ENCODE assay signal across 8 cellular contexts in the genomic region with DNA sequence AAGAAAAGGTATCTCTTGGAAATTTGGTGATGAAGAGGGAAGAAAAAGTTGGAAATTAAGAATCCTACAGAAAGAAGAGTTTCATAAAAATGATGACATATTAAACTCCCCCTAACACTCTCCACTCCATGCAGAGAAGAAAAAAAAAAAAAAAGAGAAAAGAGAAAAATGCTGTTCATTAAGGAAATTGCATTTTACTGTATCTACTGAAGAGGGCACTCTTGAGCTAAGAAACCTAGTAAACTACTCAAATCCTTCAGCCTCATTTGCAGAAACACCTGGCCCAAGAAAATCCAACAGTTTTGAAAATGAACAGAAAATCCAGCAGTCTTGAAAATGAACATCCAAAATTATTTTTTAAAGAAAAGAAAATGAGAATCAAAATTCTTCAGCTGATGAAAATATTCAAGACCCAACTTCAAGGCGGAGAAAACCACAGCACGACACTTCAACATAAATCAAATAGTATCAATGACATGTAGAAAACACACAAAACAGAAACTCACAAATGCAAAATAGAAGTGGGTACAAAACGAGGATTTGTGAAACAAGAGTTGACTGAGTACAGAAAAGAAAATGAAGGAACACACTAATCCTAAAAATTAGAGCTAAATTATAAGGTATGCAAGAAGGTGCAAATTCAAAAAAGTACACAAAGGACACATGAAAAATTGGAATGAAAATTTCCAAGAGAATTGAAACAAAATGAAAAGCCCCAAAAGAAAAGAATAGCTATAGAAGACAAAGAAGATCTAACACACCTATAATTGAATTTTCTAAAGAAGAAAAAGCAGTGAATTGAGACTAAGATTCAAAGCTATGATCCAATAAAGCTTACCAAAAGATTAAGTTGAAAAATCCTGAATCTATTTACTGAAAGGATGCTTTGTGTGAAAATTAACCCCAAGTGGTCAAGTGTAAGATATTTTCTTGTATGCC.
DNase-seq lines count a peak whose midpoint lies in the region; ATAC-seq and TF ChIP-seq lines count a peak whose summit lies in the region.

No MANE protein-coding gene starts in this region.

- H3K14ac ChIP-seq in H9 (ENCODE audit: insufficient read depth, low read length), result no peak overlapping the region

- POLR2A ChIA-PET in BJ (lab: Charles Lee), result no interaction called here

- peaks cover 0 to 5% (median 0%) of the 10 kb centered on the region in 3 experiments; a peak in 3 of 7 replicates for H3K36me3 Mint-ChIP-seq in H9 (ENCODE audit: insufficient read depth in 1 of 3, low read depth in 3 of 3)

- H3K4me3 Mint-ChIP-seq in H9, result no peak overlapping the region

- H2AK5ac ChIP-seq in H9 (ENCODE audit: insufficient read length, low read length), result no peak overlapping the region

- H2AFZ ChIP-seq in H9 (ENCODE audit: low read length), result no peak overlapping the region
- no peak overlapping the region for H2AFZ ChIP-seq in osteoblast (ENCODE audit: low read length)

- CTCF ChIA-PET in BJ (lab: Yijun Ruan, JAX), result interaction anchor here (0.8 to 2.1 kb wide), 11 partner anchors 12 to 456 kb away, joined by 3 to 23 read pairs (median 4); no protein-coding TSS in a partner anchor

- no peak overlapping the region for H3K27ac Mint-ChIP-seq in H9

- no peaks in the 10 kb centered on the region for H3K27me3 Mint-ChIP-seq in H9 (ENCODE audit: low read depth)

- H3K27ac ChIP-seq in H9 (ENCODE audit: insufficient read length, low read depth, low read length) (no peak overlapping the region), dorsolateral prefrontal cortex (peak overlapping the region in 2 of 59 donors; percentile 18 to 20), osteoblast (ENCODE audit: low read depth, low read length) (no peak overlapping the region)

- no peaks in the 10 kb centered on the region for H3K27me3 ChIP-seq in BJ (ENCODE audit: control insufficient read depth, insufficient read depth, low read length)
- no peaks in the 10 kb centered on the region for H3K27me3 ChIP-seq in H9 (ENCODE audit: insufficient read depth, low read length)
- no peaks in the 10 kb centered on the region for H3K27me3 ChIP-seq in dorsolateral prefrontal cortex
- no peaks in the 10 kb centered on the region for H3K27me3 ChIP-seq in osteoblast (ENCODE audit: insufficient read depth, low read length)

- no peaks in the 10 kb centered on the region for H3K4me1 Mint-ChIP-seq in H9

- H2BK120ac ChIP-seq in H9 (ENCODE audit: low read depth, low read length, poor library complexity, severe bottlenecking), result no peak overlapping the region

- no peak overlapping the region for H3K56ac ChIP-seq in H9 (ENCODE audit: insufficient read length, low read depth, low read length)

- no peak overlapping the region for H3K23ac ChIP-seq in H9 (ENCODE audit: insufficient read length, low read depth, low read length)

- intact Hi-C loops in dorsolateral prefrontal cortex (cut with DNase I), result loop anchor here in 1 of 2 donors (5.0 kb wide), 2 partner anchors 186 to 451 kb away; partner anchors contain the start of genes LEPR and LEPROT

- TF ChIP-seq CTCF in BJ (IDR thresholded peaks at IDR 0.05; ENCODE audit: insufficient read depth, low read depth, low read length) (peak; percentile 53), H9 (conservative IDR thresholded peaks at IDR 0.05) (peak; percentile 84), dorsolateral prefrontal cortex (IDR thresholded peaks at IDR 0.05 in 54 of 56, conservative IDR thresholded peaks at IDR 0.05 in 2 of 56; ENCODE audit: low read depth in 1 of 56, partially characterized antibody in 56 of 56) (peak; percentile 43 to 86 (median 72)), osteoblast (IDR thresholded peaks at IDR 0.05; ENCODE audit: extremely low read depth, low read depth, low read length) (peak; percentile 58)

- H4K20me1 ChIP-seq in H9 (ENCODE audit: control insufficient read depth, insufficient read depth, insufficient read length), result no peaks in the 10 kb centered on the region
- H4K20me1 ChIP-seq in osteoblast (ENCODE audit: insufficient read depth, low read length), result no peaks in the 10 kb centered on the region

- WGBS in H9 (ENCODE audit: extremely low coverage, insufficient read length, low lambda C conversion rate), result no CpG with 5 or more reads among the region's 3 CpGs

- no peak overlapping the region for H2BK5ac ChIP-seq in H9 (ENCODE audit: insufficient read length, low read length)

- H3K23me2 ChIP-seq in H9 (ENCODE audit: insufficient read length, low read depth, low read length, poor library complexity, severe bottlenecking), result no peaks in the 10 kb centered on the region

- H3K4me1 ChIP-seq in H9 (ENCODE audit: insufficient read depth, low read length) (no peaks in the 10 kb centered on the region), osteoblast (ENCODE audit: insufficient read depth, low read length) (no peaks in the 10 kb centered on the region)

- no peak overlapping the region for H3K4me3 ChIP-seq in BJ (ENCODE audit: low read depth, low read length)
- H3K4me3 ChIP-seq in dorsolateral prefrontal cortex, result no peak overlapping the region
- H3K4me3 ChIP-seq in osteoblast (ENCODE audit: insufficient read depth, low read length), result no peak overlapping the region

- no peak overlapping the region for H2BK12ac ChIP-seq in H9 (ENCODE audit: insufficient read length, low read depth, low read length)

- H3K79me2 ChIP-seq in H9 (ENCODE audit: insufficient read depth, low read length) (no peaks in the 10 kb centered on the region), osteoblast (ENCODE audit: insufficient read depth, low read length) (no peaks in the 10 kb centered on the region)

- no peak overlapping the region for H3K18ac ChIP-seq in H9 (ENCODE audit: insufficient read length, low read depth, low read length)

- no peaks in the 10 kb centered on the region for H3K9me3 ChIP-seq in H9 (ENCODE audit: control insufficient read depth, low read depth, low read length)
- H3K9me3 ChIP-seq in osteoblast (ENCODE audit: low read depth, low read length), result no peaks in the 10 kb centered on the region

- no peak overlapping the region for H2BK15ac ChIP-seq in H9 (ENCODE audit: low read depth, low read length)

- H3K4ac ChIP-seq in H9 (ENCODE audit: low read depth, low read length), result no peak overlapping the region

- H3K9me3 Mint-ChIP-seq in H9, result peaks cover 0 to 9% of the 10 kb centered on the region in 2 experiments; a peak in 2 of 5 replicates

- no peak overlapping the region for H4K8ac ChIP-seq in H9 (replicated peaks; ENCODE audit: insufficient read length, low read depth, low read length)

- H3K9ac ChIP-seq in H9 (ENCODE audit: extremely low read depth, insufficient read length, low read length), result no peak overlapping the region

- no peak overlapping the region for H3K4me2 ChIP-seq in H9 (ENCODE audit: insufficient read depth, insufficient read length, low read length)
- no peak overlapping the region for H3K4me2 ChIP-seq in osteoblast (ENCODE audit: insufficient read depth, low read length)

- no peaks in the 10 kb centered on the region for H3K36me3 ChIP-seq in BJ (ENCODE audit: control insufficient read depth, insufficient read depth, low read length)
- no peaks in the 10 kb centered on the region for H3K36me3 ChIP-seq in osteoblast (ENCODE audit: insufficient read depth, low read length)

- no peak for DNase-seq in BJ (ENCODE audit: low read depth)
- DNase-seq in H9, result no peak
- peak; percentile 38 for DNase-seq in NCI-H748 treated with DMSO at 0.1 percent for 48 hours (lab: John Stamatoyannopoulos, UW)
- DNase-seq in dorsolateral prefrontal cortex, result no peak
- DNase-seq in osteoblast (ENCODE audit: insufficient read length, low spot score, missing footprints), result no peak
- DNase-seq in activated gamma-delta T cell treated with Interleukin-2 at 50 U/mL for 16 hours, result no peak
- no peak for DNase-seq in activated effector memory CD4-positive, alpha-beta T cell treated with Interleukin-2 at 50 U/mL for 16 hours

- H2BK20ac ChIP-seq in H9 (ENCODE audit: low read depth, low read length, poor library complexity, severe bottlenecking), result no peak overlapping the region

- no peak overlapping the region for H4K91ac ChIP-seq in H9 (ENCODE audit: insufficient read length, low read depth, low read length)

- no peak overlapping the region for H4K5ac ChIP-seq in H9 (ENCODE audit: insufficient read length, low read depth, low read length)

- H3K79me1 ChIP-seq in H9 (ENCODE audit: insufficient read depth, low read depth, low read length, poor library complexity, severe bottlenecking), result no peaks in the 10 kb centered on the region

- ATAC-seq in HG03469 (IDR thresholded peaks at IDR 0.05; ENCODE audit: unreplicated experiment), result no peak

- no peak overlapping the region for H3T11ph ChIP-seq in H9 (ENCODE audit: low read length)
